In genomic region chr20:1415667-1416468, GRCh38 we compare ENCODE assay signal across 9 cellular contexts. TPM values are rescaled to one million over a fixed set of nuclear protein-coding genes. Genes with fewer than 3 reads are reported as not detected.
A peak's percentile ranks its signal among the peaks of the same experiment; 100 is the strongest.
DNase-seq lines count a peak whose midpoint lies in the region; ATAC-seq lines count a peak whose summit lies in the region.
"Had no signal": no experiment of that assay in that cellular context is flagged by ENCODE, and none has a peak within 500 bp of the region (broad histone marks: within the 10 kb centered on the region; RNA-seq: fewer than 3 reads in every experiment).

No MANE protein-coding gene starts in this region.

- ATAC-seq in activated T-cell treated with anti-CD3 and anti-CD28 coated beads, Interleukin-2, amount 50 U/mL, for 4 hours = no peak
- no peak for ATAC-seq in HG03342 (IDR thresholded peaks at IDR 0.05; ENCODE audit: unreplicated experiment)

- H3K36me3 Mint-ChIP-seq in activated CD4-positive, alpha-beta memory T cell treated with anti-CD3 and anti-CD28 coated beads for 36 hours = peaks cover 8% of the 10 kb centered on the region
- peaks cover 3% of the 10 kb centered on the region for H3K36me3 Mint-ChIP-seq in activated CD4-positive, alpha-beta memory T cell treated with anti-CD3 and anti-CD28 coated beads, Interleukin-2, amount 10 ng/mL, durations not matched to agents 7 days and 5 days (ENCODE audit: low read depth)
- peaks cover 3% of the 10 kb centered on the region for H3K36me3 Mint-ChIP-seq in stimulated activated naive CD8-positive, alpha-beta T cell treated with anti-CD3 and anti-CD28 coated beads, Interleukin-15, Interleukin-2, amounts not matched to agents 100 ng/mL and 50 ng/mL, for 24 hours (ENCODE audit: low read depth)
- H3K36me3 Mint-ChIP-seq in activated T-cell treated with anti-CD3 and anti-CD28 coated beads, Interleukin-2, amount 50 U/mL, for 4 hours (ENCODE audit: insufficient read depth) = peaks cover 3% of the 10 kb centered on the region

- H3K4me3 Mint-ChIP-seq in activated CD4-positive, alpha-beta memory T cell treated with anti-CD3 and anti-CD28 coated beads for 36 hours = no peak overlapping the region
- no peak overlapping the region for H3K4me3 Mint-ChIP-seq in activated CD4-positive, alpha-beta memory T cell treated with anti-CD3 and anti-CD28 coated beads, Interleukin-2, amount 10 ng/mL, durations not matched to agents 7 days and 5 days
- no peak overlapping the region for H3K4me3 Mint-ChIP-seq in stimulated activated naive CD8-positive, alpha-beta T cell treated with anti-CD3 and anti-CD28 coated beads, Interleukin-15, Interleukin-2, amounts not matched to agents 100 ng/mL and 50 ng/mL, for 24 hours
- H3K4me3 Mint-ChIP-seq in activated T-cell treated with anti-CD3 and anti-CD28 coated beads, Interleukin-2, amount 50 U/mL, for 4 hours = no peak overlapping the region
- H3K4me3 Mint-ChIP-seq: T-helper 1 cell treated with Interleukin-12 subunit alpha and Interleukin-12 subunit beta and Interleukin-4 antibody, amounts not matched to agents 30 μg/mL and 1 μg/mL, for 36 hours had no signal

- peaks cover 29% of the 10 kb centered on the region for H3K9me3 Mint-ChIP-seq in activated CD4-positive, alpha-beta memory T cell treated with anti-CD3 and anti-CD28 coated beads for 36 hours
- H3K9me3 Mint-ChIP-seq in activated CD4-positive, alpha-beta memory T cell treated with anti-CD3 and anti-CD28 coated beads, Interleukin-2, amount 10 ng/mL, durations not matched to agents 7 days and 5 days = peaks cover 16% of the 10 kb centered on the region
- peaks cover 4% of the 10 kb centered on the region for H3K9me3 Mint-ChIP-seq in stimulated activated naive CD8-positive, alpha-beta T cell treated with anti-CD3 and anti-CD28 coated beads, Interleukin-15, Interleukin-2, amounts not matched to agents 100 ng/mL and 50 ng/mL, for 24 hours
- H3K9me3 Mint-ChIP-seq in activated T-cell treated with anti-CD3 and anti-CD28 coated beads, Interleukin-2, amount 50 U/mL, for 4 hours = peaks cover 14% of the 10 kb centered on the region

- no peak overlapping the region for H3K27ac Mint-ChIP-seq in activated CD4-positive, alpha-beta memory T cell treated with anti-CD3 and anti-CD28 coated beads for 36 hours
- H3K27ac Mint-ChIP-seq in activated CD4-positive, alpha-beta memory T cell treated with anti-CD3 and anti-CD28 coated beads, Interleukin-2, amount 10 ng/mL, durations not matched to agents 7 days and 5 days = no peak overlapping the region
- H3K27ac Mint-ChIP-seq in stimulated activated naive CD8-positive, alpha-beta T cell treated with anti-CD3 and anti-CD28 coated beads, Interleukin-15, Interleukin-2, amounts not matched to agents 100 ng/mL and 50 ng/mL, for 24 hours = peak overlapping the region; percentile 32
- H3K27ac Mint-ChIP-seq: T-helper 1 cell treated with Interleukin-12 subunit alpha and Interleukin-12 subunit beta and Interleukin-4 antibody, amounts not matched to agents 30 μg/mL and 1 μg/mL, for 36 hours had no signal

- POLR2A ChIA-PET in activated CD4-positive, alpha-beta memory T cell treated with anti-CD3 and anti-CD28 coated beads for 36 hours (lab: Charles Lee) = no interaction called here
- POLR2A ChIA-PET in activated CD4-positive, alpha-beta memory T cell treated with anti-CD3 and anti-CD28 coated beads, Interleukin-2, amount 10 ng/mL, durations not matched to agents 7 days and 5 days (lab: Charles Lee) = interaction anchor here (1.1 kb wide), 1 partner anchor 20 kb away, joined by 3 read pairs; no protein-coding TSS in a partner anchor

- CTCF ChIA-PET in activated CD4-positive, alpha-beta memory T cell treated with anti-CD3 and anti-CD28 coated beads for 36 hours (lab: Charles Lee) = no interaction called here
- CTCF ChIA-PET in activated CD4-positive, alpha-beta memory T cell treated with anti-CD3 and anti-CD28 coated beads, Interleukin-2, amount 10 ng/mL, durations not matched to agents 7 days and 5 days (lab: Charles Lee) = no interaction called here

- peaks cover 5% of the 10 kb centered on the region for H3K4me1 Mint-ChIP-seq in activated CD4-positive, alpha-beta memory T cell treated with anti-CD3 and anti-CD28 coated beads for 36 hours (ENCODE audit: low read depth)
- H3K4me1 Mint-ChIP-seq in activated CD4-positive, alpha-beta memory T cell treated with anti-CD3 and anti-CD28 coated beads, Interleukin-2, amount 10 ng/mL, durations not matched to agents 7 days and 5 days = peaks cover 7% of the 10 kb centered on the region
- peaks cover 10% of the 10 kb centered on the region for H3K4me1 Mint-ChIP-seq in stimulated activated naive CD8-positive, alpha-beta T cell treated with anti-CD3 and anti-CD28 coated beads, Interleukin-15, Interleukin-2, amounts not matched to agents 100 ng/mL and 50 ng/mL, for 24 hours (ENCODE audit: low read depth)
- H3K4me1 Mint-ChIP-seq in activated T-cell treated with anti-CD3 and anti-CD28 coated beads, Interleukin-2, amount 50 U/mL, for 4 hours (ENCODE audit: low read depth) = peaks cover 2% of the 10 kb centered on the region

- intact Hi-C loops in activated CD4-positive, alpha-beta memory T cell treated with anti-CD3 and anti-CD28 coated beads for 36 hours (cut with micrococcal nuclease) = no loop called here

- DNase-seq in activated CD4-positive, alpha-beta memory T cell treated with anti-CD3 and anti-CD28 coated beads for 36 hours = peak; percentile 38
- no peak for DNase-seq in activated CD4-positive, alpha-beta memory T cell treated with anti-CD3 and anti-CD28 coated beads, Interleukin-2, amount 10 ng/mL, durations not matched to agents 7 days and 5 days
- DNase-seq in RPMI7951 (ENCODE audit: low read depth) (peak; percentile 100), fibroblast of peridontal ligament (ENCODE audit: extremely low read depth) (peak; percentile 88), Ammon's horn (ENCODE audit: low spot score) (no peak)
- DNase-seq in activated T-cell treated with anti-CD3 and anti-CD28 coated beads, Interleukin-2, amount 50 U/mL, for 4 hours = no peak

- no peaks in the 10 kb centered on the region for H3K27me3 Mint-ChIP-seq in activated CD4-positive, alpha-beta memory T cell treated with anti-CD3 and anti-CD28 coated beads for 36 hours
- H3K27me3 Mint-ChIP-seq in activated CD4-positive, alpha-beta memory T cell treated with anti-CD3 and anti-CD28 coated beads, Interleukin-2, amount 10 ng/mL, durations not matched to agents 7 days and 5 days = peaks cover 22% of the 10 kb centered on the region
- H3K27me3 Mint-ChIP-seq in stimulated activated naive CD8-positive, alpha-beta T cell treated with anti-CD3 and anti-CD28 coated beads, Interleukin-15, Interleukin-2, amounts not matched to agents 100 ng/mL and 50 ng/mL, for 24 hours = no peaks in the 10 kb centered on the region
- peaks cover 9% of the 10 kb centered on the region for H3K27me3 Mint-ChIP-seq in activated T-cell treated with anti-CD3 and anti-CD28 coated beads, Interleukin-2, amount 50 U/mL, for 4 hours (ENCODE audit: low read depth)

RNA-seq across cellular contexts. Expression of gene FKBP1A, which starts 23.0 kb away (rescaled TPM):
- total RNA-seq in activated CD4-positive, alpha-beta memory T cell treated with anti-CD3 and anti-CD28 coated beads for 36 hours = 100 to 1,000 TPM; 247 to 252 TPM
- total RNA-seq in activated CD4-positive, alpha-beta memory T cell treated with anti-CD3 and anti-CD28 coated beads, Interleukin-2, amount 10 ng/mL, durations not matched to agents 7 days and 5 days = 100 to 1,000 TPM; 205 to 207 TPM
- total RNA-seq in RPMI7951 (2014; rRNA removed; shearing (Covaris generic)) = 527 and 564 TPM in 2 replicates
- total RNA-seq in activated T-cell treated with anti-CD3 and anti-CD28 coated beads, Interleukin-2, amount 50 U/mL, for 4 hours = 100 to 1,000 TPM; 253 to 300 (median 258) TPM

RNA-seq across cellular contexts. Expression of gene NSFL1C, which starts 50.8 kb away (rescaled TPM):
- 10 to 100 TPM; 81.8 to 83.1 TPM for total RNA-seq in activated CD4-positive, alpha-beta memory T cell treated with anti-CD3 and anti-CD28 coated beads for 36 hours
- 10 to 100 TPM; 49.2 to 49.6 TPM for total RNA-seq in activated CD4-positive, alpha-beta memory T cell treated with anti-CD3 and anti-CD28 coated beads, Interleukin-2, amount 10 ng/mL, durations not matched to agents 7 days and 5 days
- 35.2 and 44.1 TPM in 2 replicates for total RNA-seq in RPMI7951 (2014; rRNA removed; shearing (Covaris generic))
- 100 to 1,000 TPM; 193 to 218 (median 208) TPM for total RNA-seq in activated T-cell treated with anti-CD3 and anti-CD28 coated beads, Interleukin-2, amount 50 U/mL, for 4 hours

Comparison
In these comparisons a context has a peak if more than half of its experiments do, and no peak if none do; other contexts are left out.
1. DNase-seq: peak in activated CD4-positive, alpha-beta memory T cell treated with anti-CD3 and anti-CD28 coated beads for 36 hours (single experiment), RPMI7951 (single experiment) and fibroblast of peridontal ligament (single experiment); none in activated CD4-positive, alpha-beta memory T cell treated with anti-CD3 and anti-CD28 coated beads, Interleukin-2, amount 10 ng/mL, durations not matched to agents 7 days and 5 days (single experiment), Ammon's horn (single experiment) and activated T-cell treated with anti-CD3 and anti-CD28 coated beads, Interleukin-2, amount 50 U/mL, for 4 hours (single experiment).